In the genomic region with DNA sequence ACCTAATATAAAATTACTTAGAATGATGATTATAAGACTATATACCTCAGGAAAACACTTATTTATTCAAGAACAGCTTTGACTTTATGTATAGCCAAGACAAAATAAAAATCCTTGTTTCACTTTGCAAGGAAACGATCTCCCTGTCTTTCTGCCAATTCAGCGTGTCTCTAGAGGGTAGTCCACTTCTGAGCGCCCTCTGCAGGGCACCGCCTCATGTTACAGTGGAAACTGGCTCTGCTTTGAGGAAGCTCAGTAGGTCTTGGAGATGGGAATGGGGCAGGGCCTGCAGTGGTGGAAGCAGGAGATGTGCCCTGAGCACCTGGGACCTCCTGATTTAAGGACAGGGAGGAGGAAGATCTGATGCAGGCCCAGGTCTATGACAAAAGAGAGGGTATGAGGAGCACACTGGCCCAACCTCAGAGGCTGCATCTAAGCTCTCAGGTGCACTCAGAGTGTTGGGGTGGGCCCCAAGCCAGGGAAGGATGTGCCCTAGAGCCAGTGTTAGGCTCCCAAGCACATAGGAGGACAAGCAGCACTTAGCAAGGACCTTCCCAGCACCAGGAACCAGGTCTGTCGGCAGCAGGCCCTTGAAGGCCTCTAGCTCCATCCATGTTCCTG, we compare ENCODE assay signal across 8 cellular contexts.
DNase-seq lines count a peak whose midpoint lies in the region; ATAC-seq, FAIRE-seq and TF ChIP-seq lines count a peak whose summit lies in the region.

No MANE protein-coding gene starts in this region.

- H3K27ac ChIP-seq in IMR-90 (ENCODE audit: insufficient read depth, low read length): no peak overlapping the region
- no peak overlapping the region for H3K27ac ChIP-seq in right cardiac atrium (ENCODE audit: low read length)

- H3K4me1 Mint-ChIP-seq in Calu3 (ENCODE audit: low read depth, unreplicated experiment): peaks cover 8% of the 10 kb centered on the region
- H3K4me1 Mint-ChIP-seq in activated T-helper 1 cell treated with anti-CD3 and anti-CD28 coated beads, Interleukin-12 subunit alpha, Interleukin-12 subunit beta, Interleukin-2, Interleukin-4 antibody, amounts not matched to agents 30 ng/mL and 10 ng/mL and 1 ng/mL, durations not matched to agents 14 hours and 24 hours and 36 hours (ENCODE audit: low read depth): no peaks in the 10 kb centered on the region

- no peak overlapping the region for H2AK5ac ChIP-seq in IMR-90 (ENCODE audit: low read depth, low read length)

- BruUV-seq in Calu3 (replicated peaks; lab: Mats Ljungman, UMichigan) (no TSS peak), IMR-90 (replicated peaks; lab: Mats Ljungman, UMichigan) (no TSS peak)

- no peak overlapping the region for H3K14ac ChIP-seq in IMR-90 (replicated peaks; ENCODE audit: low read depth, low read length)

- H3K9ac ChIP-seq in IMR-90 (ENCODE audit: low read depth, low read length): no peak overlapping the region

- no peaks in the 10 kb centered on the region for H3K9me3 Mint-ChIP-seq in Calu3 (ENCODE audit: low read depth, unreplicated experiment)
- H3K9me3 Mint-ChIP-seq in activated T-helper 1 cell treated with anti-CD3 and anti-CD28 coated beads, Interleukin-12 subunit alpha, Interleukin-12 subunit beta, Interleukin-2, Interleukin-4 antibody, amounts not matched to agents 30 ng/mL and 10 ng/mL and 1 ng/mL, durations not matched to agents 14 hours and 24 hours and 36 hours: no peaks in the 10 kb centered on the region

- no peak overlapping the region for H3K23ac ChIP-seq in IMR-90 (ENCODE audit: low read depth, low read length)

- intact Hi-C loops in Calu3 (cut with micrococcal nuclease; ENCODE audit: unreplicated experiment): loop anchor here (1.0 to 5.0 kb wide), 3 partner anchors 51 to 1179 kb away; a partner anchor contains a TSS
- intact Hi-C loops in IMR-90 (cut with micrococcal nuclease): no loop called here
- intact Hi-C loops in right cardiac atrium (cut with DNase I): no loop called here
- intact Hi-C loops in activated T-helper 1 cell treated with anti-CD3 and anti-CD28 coated beads, Interleukin-12 subunit alpha, Interleukin-12 subunit beta, Interleukin-2, Interleukin-4 antibody, amounts not matched to agents 30 ng/mL and 10 ng/mL and 1 ng/mL, durations not matched to agents 14 hours and 24 hours and 36 hours (cut with micrococcal nuclease): no loop called here

- no peak overlapping the region for H3K27ac Mint-ChIP-seq in Calu3 (ENCODE audit: unreplicated experiment)
- H3K27ac Mint-ChIP-seq in activated T-helper 1 cell treated with anti-CD3 and anti-CD28 coated beads, Interleukin-12 subunit alpha, Interleukin-12 subunit beta, Interleukin-2, Interleukin-4 antibody, amounts not matched to agents 30 ng/mL and 10 ng/mL and 1 ng/mL, durations not matched to agents 14 hours and 24 hours and 36 hours: no peak overlapping the region

- no peaks in the 10 kb centered on the region for H3K79me1 ChIP-seq in IMR-90 (ENCODE audit: low read depth in 1 of 2, low read length in 2 of 2)

- no peak overlapping the region for H2BK20ac ChIP-seq in IMR-90 (ENCODE audit: low read depth, low read length)

- H2BK5ac ChIP-seq in IMR-90 (ENCODE audit: low read depth, low read length, poor library complexity, severe bottlenecking): no peak overlapping the region

- no peak overlapping the region for H2AK9ac ChIP-seq in IMR-90 (replicated peaks; ENCODE audit: low read depth, low read length, poor library complexity)

- no peak overlapping the region for H4K8ac ChIP-seq in IMR-90 (ENCODE audit: low read depth in 2 of 2, low read length in 2 of 2)

- H3K27me3 ChIP-seq in IMR-90 (ENCODE audit: control insufficient read depth, insufficient read depth, low read length): no peaks in the 10 kb centered on the region
- no peaks in the 10 kb centered on the region for H3K27me3 ChIP-seq in right cardiac atrium (ENCODE audit: control insufficient read depth, insufficient read depth)

- no peak overlapping the region for H3K4me3 Mint-ChIP-seq in Calu3 (ENCODE audit: low read depth, unreplicated experiment)
- H3K4me3 Mint-ChIP-seq in activated T-helper 1 cell treated with anti-CD3 and anti-CD28 coated beads, Interleukin-12 subunit alpha, Interleukin-12 subunit beta, Interleukin-2, Interleukin-4 antibody, amounts not matched to agents 30 ng/mL and 10 ng/mL and 1 ng/mL, durations not matched to agents 14 hours and 24 hours and 36 hours: no peak overlapping the region

- H3K9me1 ChIP-seq in IMR-90 (ENCODE audit: insufficient read depth, low read length): 0 out of 2 replicates have a peak, but pooled peaks cover 6% of the 10 kb centered on the region

- TF ChIP-seq POLR2A in IMR-90 (IDR thresholded peaks at IDR 0.05; ENCODE audit: low read depth, low read length) (no peak), GM12891 (IDR thresholded peaks at IDR 0.05; ENCODE audit: low read depth, low read length) (no peak)

- in situ Hi-C loops in IMR-90 (cut with MboI; ENCODE audit: low sequenced_read_pairs): no loop called here

- CTCF ChIA-PET in Calu3 (lab: Charles Lee): interaction anchor here (0.8 to 2.1 kb wide), 14 partner anchors 11 to 1179 kb away, joined by 3 to 11 read pairs (median 4); no protein-coding TSS in a partner anchor
- CTCF ChIA-PET in IMR-90 (lab: Yijun Ruan, JAX): interaction anchor here (1.2 kb wide), 1 partner anchor 41 kb away, joined by 4 read pairs; no protein-coding TSS in a partner anchor

- no peaks in the 10 kb centered on the region for H3K36me3 ChIP-seq in IMR-90 (ENCODE audit: control insufficient read depth, insufficient read depth, low read length)

- no peak overlapping the region for H2BK120ac ChIP-seq in IMR-90 (ENCODE audit: low read depth, low read length)

- H3K4me2 ChIP-seq in IMR-90 (ENCODE audit: low read depth, low read length): no peak overlapping the region; the same call in 1 of the 2 replicates

- FAIRE-seq in GM12891 (lab: Jason Lieb, UNC): no peak

- peak overlapping the region; percentile 26 for H2AFZ ChIP-seq in IMR-90 (replicated peaks; ENCODE audit: low read length, poor library complexity)

- TF ChIP-seq CTCF in Calu3 (IDR thresholded peaks at IDR 0.05; ENCODE audit: unreplicated experiment): peak; percentile 74
- peak; percentile 47 for TF ChIP-seq CTCF in IMR-90 (conservative IDR thresholded peaks at IDR 0.05; ENCODE audit: low read depth, low read length)

- no peaks in the 10 kb centered on the region for H4K20me1 ChIP-seq in IMR-90 (ENCODE audit: insufficient read depth, low read length)

- no peak overlapping the region for H3K4me3 ChIP-seq in IMR-90 (ENCODE audit: insufficient read depth, low read depth, low read length)
- H3K4me3 ChIP-seq in right cardiac atrium (ENCODE audit: low read length): no peak overlapping the region

- no peak overlapping the region for H4K5ac ChIP-seq in IMR-90 (ENCODE audit: low read depth, low read length)

- dilution Hi-C loops in IMR-90 (cut with HindIII; ENCODE audit: low sequenced_read_pairs, unreplicated experiment): no loop called here

- no peak overlapping the region for H3K56ac ChIP-seq in IMR-90 (ENCODE audit: extremely low read depth, insufficient read depth, low read length)

- H4K91ac ChIP-seq in IMR-90 (ENCODE audit: insufficient read depth, low read depth, low read length): 0 out of 2 replicates have a peak overlapping the region, but pooled peaks have one; percentile 23

- 60% methylated on average over 1 of the region's 5 CpGs; no CpG with 5 or more reads in 1 of the 2 experiments for WGBS in IMR-90 (ENCODE audit: extremely low coverage in 2 of 2, insufficient read length in 1 of 2), 2 experiments
- WGBS in right cardiac atrium: 45% methylated on average over 5 of the region's 5 CpGs

- H2BK15ac ChIP-seq in IMR-90 (ENCODE audit: low read depth, low read length): no peak overlapping the region

- H3K36me3 Mint-ChIP-seq in Calu3 (ENCODE audit: insufficient read depth, unreplicated experiment): no peaks in the 10 kb centered on the region
- H3K36me3 Mint-ChIP-seq in activated T-helper 1 cell treated with anti-CD3 and anti-CD28 coated beads, Interleukin-12 subunit alpha, Interleukin-12 subunit beta, Interleukin-2, Interleukin-4 antibody, amounts not matched to agents 30 ng/mL and 10 ng/mL and 1 ng/mL, durations not matched to agents 14 hours and 24 hours and 36 hours (ENCODE audit: low read depth): no peaks in the 10 kb centered on the region

- H3K9me3 ChIP-seq in IMR-90 (ENCODE audit: control insufficient read depth, insufficient read depth, low read length) (no peaks in the 10 kb centered on the region), right cardiac atrium (ENCODE audit: control insufficient read depth, low read length) (no peaks in the 10 kb centered on the region)

- no peak overlapping the region for H3K18ac ChIP-seq in IMR-90 (ENCODE audit: low read depth, low read length)

- peak; percentile 89 for DNase-seq in Calu3
- DNase-seq in IMR-90: peak; percentile 43
- peak; percentile 70 for DNase-seq in SKM-1 (lab: John Stamatoyannopoulos, UW; ENCODE audit: unreplicated experiment)
- DNase-seq in right cardiac atrium: peak; percentile 36 to 76 (median 74)
- no peak for DNase-seq in GM12891 (ENCODE audit: insufficient read length, low spot score)
- DNase-seq in activated T-helper 1 cell treated with anti-CD3 and anti-CD28 coated beads, Interleukin-12 subunit alpha, Interleukin-12 subunit beta, Interleukin-2, Interleukin-4 antibody, amounts not matched to agents 30 ng/mL and 10 ng/mL and 1 ng/mL, durations not matched to agents 14 hours and 24 hours and 36 hours (ENCODE audit: low spot score): no peak
- DNase-seq in putamen (ENCODE audit: low spot score): no peak

- H3K4me1 ChIP-seq in IMR-90 (ENCODE audit: control insufficient read depth, insufficient read depth, low read length) (no peaks in the 10 kb centered on the region), right cardiac atrium (ENCODE audit: control insufficient read depth, insufficient read depth, low read length) (no peaks in the 10 kb centered on the region)

- peak; percentile 36 for TF ChIP-seq RAD21 in IMR-90 (IDR thresholded peaks at IDR 0.05; ENCODE audit: low read length)

- ATAC-seq in IMR-90 (ENCODE audit: low read depth) (peak; percentile 68), right cardiac atrium (peak in 1 of 2 donors; percentile 66), GM18498 (IDR thresholded peaks at IDR 0.05; ENCODE audit: unreplicated experiment) (no peak)

- H3K4ac ChIP-seq in IMR-90 (ENCODE audit: low read depth, low read length): peak overlapping the region; percentile 52; the same call in 1 of the 2 replicates

- POLR2A ChIA-PET in IMR-90 (lab: Charles Lee; ENCODE audit: unreplicated experiment): no interaction called here

- H3K27me3 Mint-ChIP-seq in Calu3 (ENCODE audit: unreplicated experiment): no peaks in the 10 kb centered on the region
- H3K27me3 Mint-ChIP-seq in activated T-helper 1 cell treated with anti-CD3 and anti-CD28 coated beads, Interleukin-12 subunit alpha, Interleukin-12 subunit beta, Interleukin-2, Interleukin-4 antibody, amounts not matched to agents 30 ng/mL and 10 ng/mL and 1 ng/mL, durations not matched to agents 14 hours and 24 hours and 36 hours (ENCODE audit: insufficient read depth): no peaks in the 10 kb centered on the region

TF ChIP-seq in IMR-90, 13 proteins besides CTCF, POLR2A, EP300 and RAD21 (continues in another document):
- no peak for TF ChIP-seq RCOR1 (IDR thresholded peaks at IDR 0.05; ENCODE audit: insufficient replicate concordance, low read length)
- peak; percentile 59; the same call in 1 of the 2 replicates for TF ChIP-seq MAFK (IDR thresholded peaks at IDR 0.05; ENCODE audit: low read depth, low read length)

TF ChIP-seq in GM12891, 5 proteins besides CTCF, POLR2A, EP300 and RAD21:
- TF ChIP-seq PAX5 (IDR thresholded peaks at IDR 0.05; ENCODE audit: insufficient read depth, low read length, severe bottlenecking): no peak

Comparison
In these comparisons a context has a peak if more than half of its experiments do, and no peak if none do; other contexts are left out.
1. DNase-seq: peak in Calu3 (single experiment), IMR-90 (single experiment), SKM-1 (single experiment) and right cardiac atrium (3 of 3); none in GM12891 (single experiment), activated T-helper 1 cell treated with anti-CD3 and anti-CD28 coated beads, Interleukin-12 subunit alpha, Interleukin-12 subunit beta, Interleukin-2, Interleukin-4 antibody, amounts not matched to agents 30 ng/mL and 10 ng/mL and 1 ng/mL, durations not matched to agents 14 hours and 24 hours and 36 hours (single experiment) and putamen (single experiment).